Comparison of ENCODE assay signal across 8 cellular contexts in the genomic region with DNA sequence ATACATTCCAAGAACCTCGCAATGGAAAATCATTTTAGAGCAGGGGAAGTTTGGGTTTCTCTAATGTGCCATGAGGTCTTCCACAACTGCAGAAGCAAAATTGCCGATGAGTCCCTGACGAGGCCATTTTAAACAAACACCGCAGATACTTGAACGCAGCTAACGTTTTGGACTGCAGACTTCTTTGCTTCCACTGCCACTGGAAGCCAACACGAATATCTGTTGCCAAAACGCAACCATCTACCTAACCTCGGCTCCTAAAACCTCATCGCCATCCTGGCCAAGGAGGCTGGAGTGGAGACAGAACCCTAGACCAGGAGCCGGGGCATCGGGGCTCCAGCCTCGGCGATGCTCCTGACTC. TPM values are rescaled to one million over a fixed set of nuclear protein-coding genes. Genes with fewer than 3 reads are reported as not detected.
DNase-seq lines count a peak whose midpoint lies in the region; ATAC-seq and TF ChIP-seq lines count a peak whose summit lies in the region.

No MANE protein-coding gene starts in this region.

- peak overlapping the region; percentile 95 for H2AFZ ChIP-seq in mammary epithelial cell (ENCODE audit: low read depth, low read length)

- CTCF ChIA-PET in mammary epithelial cell (lab: Charles Lee; ENCODE audit: low non-redundant PET): no interaction called here

- H3K79me2 ChIP-seq in mammary epithelial cell (ENCODE audit: insufficient read depth, low read length): peaks cover 37% of the 10 kb centered on the region

- TF ChIP-seq CTCF in mammary epithelial cell (conservative IDR thresholded peaks at IDR 0.05 in 1 of 2, IDR thresholded peaks at IDR 0.05 in 1 of 2; ENCODE audit: extremely low read depth in 1 of 2, insufficient read depth in 1 of 2, low read depth in 1 of 2, low read length in 2 of 2) (no peak), right lobe of liver (IDR thresholded peaks at IDR 0.05) (no peak), thyroid gland (IDR thresholded peaks at IDR 0.05) (no peak)

- H3K4me1 ChIP-seq in mammary epithelial cell (ENCODE audit: insufficient read depth, low read length) (peaks cover 36% of the 10 kb centered on the region), right lobe of liver (peaks cover 0 to 41% (median 7%) of the 10 kb centered on the region in 4 donors), thyroid gland (peaks cover 0 to 5% of the 10 kb centered on the region in 2 donors)

- no TSS peak for BruUV-seq in mammary epithelial cell (replicated peaks; lab: Mats Ljungman, UMichigan)

- H3K27me3 ChIP-seq in mammary epithelial cell (ENCODE audit: insufficient read depth, low read length) (no peaks in the 10 kb centered on the region), right lobe of liver (no peaks in the 10 kb centered on the region), thyroid gland (no peaks in the 10 kb centered on the region)

- peak overlapping the region; percentile 80 to 87 (median 81) for H3K4me3 ChIP-seq in mammary epithelial cell (replicated peaks in 1 of 3; ENCODE audit: insufficient read depth in 1 of 3, low read depth in 2 of 3, low read length in 3 of 3)
- H3K4me3 ChIP-seq in right lobe of liver: peak overlapping the region; percentile 84 to 95 (median 87)
- H3K4me3 ChIP-seq in thyroid gland (replicated peaks in 1 of 3): peak overlapping the region; percentile 43 to 97 (median 71)

- peak; percentile 8 for DNase-seq in stimulated activated CD4-positive, alpha-beta T cell treated with anti-CD3 and anti-CD28 coated beads, Interleukin-4, amount 100 ng/mL, for 24 hours
- no peak for DNase-seq in stimulated activated CD4-positive, alpha-beta T cell treated with anti-CD3 and anti-CD28 coated beads, Interleukin-4, amount 100 ng/mL, for 4 hours
- DNase-seq in NCI-H526 treated with DMSO at 0.1 percent for 48 hours (lab: John Stamatoyannopoulos, UW) (peak; percentile 24), mammary epithelial cell (no peak), right lobe of liver (no peak), thyroid gland (no peak), sciatic nerve (ENCODE audit: low spot score) (no peak)
- DNase-seq in activated CD4-positive, alpha-beta T cell treated with anti-CD3 and anti-CD28 coated beads, Interleukin-2, amount 50 U/mL, for 48 hours: no peak

- no peaks in the 10 kb centered on the region for H3K36me3 ChIP-seq in mammary epithelial cell (ENCODE audit: insufficient read depth, low read length)
- peaks cover 0 to 2% (median under 1%) of the 10 kb centered on the region in 4 donors for H3K36me3 ChIP-seq in right lobe of liver
- H3K36me3 ChIP-seq in thyroid gland: no peaks in the 10 kb centered on the region

- TF ChIP-seq POLR2A in right lobe of liver (IDR thresholded peaks at IDR 0.05) (no peak), thyroid gland (IDR thresholded peaks at IDR 0.05) (no peak)

- 4% methylated on average over 10 of the region's 14 CpGs for WGBS in mammary epithelial cell (ENCODE audit: low coverage, missing lambda C conversion rate)
- 0% methylated on average over 3 of the region's 14 CpGs for WGBS in right lobe of liver (ENCODE audit: insufficient coverage, low coverage, low lambda C conversion rate, missing lambda C conversion rate)
- 2 to 5% methylated on average over 9 of the region's 14 CpGs for whole genome bisulfite sequencing in thyroid gland, 2 donors

- H3K27ac ChIP-seq in mammary epithelial cell (ENCODE audit: insufficient read depth, low read depth, low read length) (peak overlapping the region; percentile 69), right lobe of liver (peak overlapping the region; percentile 88 to 92 (median 90)), thyroid gland (peak overlapping the region; percentile 64 to 91 (median 73))

- H3K9me3 ChIP-seq in mammary epithelial cell (replicated peaks; ENCODE audit: insufficient read depth, low read length) (no peaks in the 10 kb centered on the region), right lobe of liver (no peaks in the 10 kb centered on the region), thyroid gland (no peaks in the 10 kb centered on the region)

- peak overlapping the region; percentile 86 for H3K4me2 ChIP-seq in mammary epithelial cell (ENCODE audit: insufficient read depth, low read depth, low read length)

- peak overlapping the region; percentile 85 for H3K9ac ChIP-seq in mammary epithelial cell (ENCODE audit: insufficient read depth, low read length)

- H4K20me1 ChIP-seq in mammary epithelial cell (ENCODE audit: insufficient read depth, low read length): no peaks in the 10 kb centered on the region

- intact Hi-C loops in mammary epithelial cell (cut with micrococcal nuclease): loop anchor here (2.0 kb wide), 2 partner anchors 18 to 34 kb away; no protein-coding TSS in a partner anchor
- intact Hi-C loops in right lobe of liver (cut with DNase I): no loop called here
- intact Hi-C loops in thyroid gland (cut with DNase I): no loop called here
- intact Hi-C loops in sciatic nerve (cut with DNase I): no loop called here

- dilution Hi-C loops in mammary epithelial cell (cut with HindIII; ENCODE audit: low sequenced_read_pairs): loop anchor here (5.0 kb wide), 1 partner anchor 33 kb away; no protein-coding TSS in a partner anchor

- ATAC-seq in right lobe of liver: peak in 2 of 4 donors; percentile 0 to 20
- ATAC-seq in sciatic nerve: no peak

- in situ Hi-C loops in mammary epithelial cell (cut with MboI; ENCODE audit: low sequenced_read_pairs in 2 of 2): no loop called here

RNA-seq across cellular contexts. Expression of a gene that starts 0.5 kb away (rescaled TPM):
- 10 to 100 TPM; 31.5 to 33.8 TPM for total RNA-seq in mammary epithelial cell
- 17.5 TPM for polyA plus RNA-seq in mammary epithelial cell
- polyA minus RNA-seq in mammary epithelial cell: 14.5 TPM
- 10 to 100 TPM in 1 of 6 experiments, 1 to 10 TPM in 5; 6.0 to 11.5 (median 8.6) TPM for total RNA-seq in right lobe of liver
- total RNA-seq in thyroid gland: 10 to 100 TPM in 1 of 4 donors, 1 to 10 TPM in 3; 8.4 to 34.4 (median 9.1) TPM
- 32.7 TPM for total RNA-seq in sciatic nerve

RNA-seq across cellular contexts. Expression of a gene that starts 22.8 kb away (rescaled TPM):
- not detected for total RNA-seq in mammary epithelial cell
- not detected for polyA plus RNA-seq in mammary epithelial cell
- not detected for polyA minus RNA-seq in mammary epithelial cell
- not detected for total RNA-seq in right lobe of liver
- total RNA-seq in thyroid gland: not detected
- total RNA-seq in sciatic nerve: not detected

RNA-seq across cellular contexts. Expression of a gene that starts 40.3 kb away (rescaled TPM):
- total RNA-seq in mammary epithelial cell: 10 to 100 TPM; 45.2 to 55.8 TPM
- polyA plus RNA-seq in mammary epithelial cell: 50.3 TPM
- 47.7 TPM for polyA minus RNA-seq in mammary epithelial cell
- total RNA-seq in right lobe of liver: 10 to 100 TPM; 11.5 to 17.1 (median 15.0) TPM
- 10 to 100 TPM; 40.3 to 54.4 (median 46.8) TPM for total RNA-seq in thyroid gland
- total RNA-seq in sciatic nerve: 39.8 TPM

Comparison
In these comparisons a context has a peak if more than half of its experiments do, and no peak if none do; other contexts are left out.
1. DNase-seq: peak in stimulated activated CD4-positive, alpha-beta T cell treated with anti-CD3 and anti-CD28 coated beads, Interleukin-4, amount 100 ng/mL, for 24 hours (single experiment) and NCI-H526 treated with DMSO at 0.1 percent for 48 hours (single experiment); none in stimulated activated CD4-positive, alpha-beta T cell treated with anti-CD3 and anti-CD28 coated beads, Interleukin-4, amount 100 ng/mL, for 4 hours (0 of 2), mammary epithelial cell (single experiment), right lobe of liver (0 of 3), thyroid gland (0 of 2), sciatic nerve (single experiment) and activated CD4-positive, alpha-beta T cell treated with anti-CD3 and anti-CD28 coated beads, Interleukin-2, amount 50 U/mL, for 48 hours (0 of 2).
2. Peak in every context shown above with its lines, with median percentiles within 50 percentile points of each other: H3K27ac ChIP-seq and H3K4me3 ChIP-seq.